Comparison of ENCODE assay signal across 33 cellular contexts in the genomic region with DNA sequence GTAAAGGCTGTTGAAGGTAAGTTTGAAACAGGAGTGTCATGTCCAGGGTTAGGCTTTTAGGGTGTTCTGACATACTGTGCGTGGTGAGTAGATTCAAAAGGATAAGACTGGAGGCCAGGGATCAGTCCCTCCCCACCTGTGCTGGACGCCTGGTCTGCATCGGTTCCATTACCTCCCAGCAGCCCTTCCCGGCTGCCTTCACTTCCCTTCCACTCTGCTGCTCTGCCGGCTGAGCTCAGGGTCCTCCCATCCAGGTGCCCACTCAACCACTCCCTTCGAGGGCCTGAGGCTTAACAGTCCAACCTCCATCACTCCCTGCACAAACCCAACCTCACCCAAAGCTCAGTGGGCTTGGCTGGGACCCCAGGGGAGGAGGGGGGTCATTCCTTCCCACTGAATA. TPM values are rescaled to one million over a fixed set of nuclear protein-coding genes. Genes with fewer than 3 reads are reported as not detected.
"Had no signal": no experiment of that assay in that cellular context is flagged by ENCODE, and none has a peak within 500 bp of the region (broad histone marks: within the 10 kb centered on the region; RNA-seq: fewer than 3 reads in every experiment).

No MANE protein-coding gene starts in this region.

- H3K4me3 ChIP-seq: colonic mucosa, lung, mucosa of descending colon, prostate gland, sigmoid colon, testis, tibial artery, upper lobe of left lung, uterus had no signal

- H3K27ac ChIP-seq: colonic mucosa, epithelial cell of prostate, foreskin keratinocyte, parathyroid adenoma, prostate gland, sigmoid colon, testis, tibial artery, upper lobe of left lung, uterus had no signal

- DNase-seq: colonic mucosa; effector CD8-positive, alpha-beta T cell; foreskin keratinocyte; hypothalamus; mucosa of descending colon; naive B cell; right cardiac atrium; sigmoid colon; stimulated activated CD4-positive, alpha-beta T cell treated with anti-CD3 and anti-CD28 coated beads, Interleukin-2, amount 100 ng/mL, for 24 hours; stimulated activated CD4-positive, alpha-beta T cell treated with anti-CD3 and anti-CD28 coated beads, Interleukin-4, amount 100 ng/mL, for 24 hours; stimulated activated naive CD8-positive, alpha-beta T cell treated with anti-CD3 and anti-CD28 coated beads, Interleukin-15, Interleukin-2, amounts not matched to agents 100 U/mL and 50 U/mL, for 24 hours; substantia nigra; testis; tibial artery; upper lobe of left lung; uterus had no signal

- H3K4me1 Mint-ChIP-seq: neural crest cell; stimulated activated effector memory CD8-positive, alpha-beta T cell treated with anti-CD3 and anti-CD28 coated beads, Interleukin-12 subunit alpha, Interleukin-12 subunit beta, amount 100 ng/mL, for 72 hours had no signal

- H3K9me3 ChIP-seq: colonic mucosa, mucosa of descending colon, prostate gland, sigmoid colon, testis, tibial artery, upper lobe of left lung, uterus had no signal

- H3K36me3 Mint-ChIP-seq: memory B cell; mesothelial cell of epicardium; naive B cell; natural killer cell treated with Interleukin-12 subunit alpha and Interleukin-12 subunit beta and Interleukin-15 and Interleukin-18, amount 100 ng/mL, for 72 hours; stimulated activated effector memory CD8-positive, alpha-beta T cell treated with anti-CD3 and anti-CD28 coated beads, Interleukin-12 subunit alpha, Interleukin-12 subunit beta, amount 100 ng/mL, for 72 hours had no signal

- H3K36me3 ChIP-seq: colonic mucosa, prostate gland, sigmoid colon, tibial artery, upper lobe of left lung, uterus had no signal

- H3K4me1 ChIP-seq: colonic mucosa, foreskin keratinocyte, parathyroid adenoma, prostate gland, sigmoid colon, tibial artery, upper lobe of left lung, uterus had no signal

- ATAC-seq: esophagus mucosa; foreskin keratinocyte; left lobe of liver; mucosa of descending colon; natural killer cell treated with Interleukin-12 subunit alpha and Interleukin-12 subunit beta and Interleukin-15 and Interleukin-18, amount 100 ng/mL, for 72 hours; right cardiac atrium; stimulated activated effector memory CD8-positive, alpha-beta T cell treated with anti-CD3 and anti-CD28 coated beads, Interleukin-12 subunit alpha, Interleukin-12 subunit beta, amount 100 ng/mL, for 72 hours; stimulated activated naive CD8-positive, alpha-beta T cell treated with anti-CD3 and anti-CD28 coated beads, Interleukin-15, Interleukin-2, amounts not matched to agents 100 U/mL and 50 U/mL, for 24 hours had no signal

- H3K27me3 ChIP-seq: colonic mucosa, sigmoid colon, testis, upper lobe of left lung, uterus had no signal

- H3K27ac Mint-ChIP-seq: dendritic cell treated with granulocyte-macrophage colony-stimulating factor and Interleukin-4, amounts not matched to agents 40 ng/mL and 50 ng/mL, for 4 days; endodermal cell; memory B cell; mesothelial cell of epicardium; stimulated activated effector memory CD8-positive, alpha-beta T cell treated with anti-CD3 and anti-CD28 coated beads, Interleukin-12 subunit alpha, Interleukin-12 subunit beta, amount 100 ng/mL, for 72 hours had no signal

- H3K4me3 Mint-ChIP-seq: dendritic cell treated with granulocyte-macrophage colony-stimulating factor and Interleukin-4, amounts not matched to agents 40 ng/mL and 50 ng/mL, for 4 days; endodermal cell; memory B cell; mesothelial cell of epicardium; naive B cell; natural killer cell treated with Interleukin-12 subunit alpha and Interleukin-12 subunit beta and Interleukin-15 and Interleukin-18, amount 100 ng/mL, for 72 hours; neural crest cell; stimulated activated effector memory CD8-positive, alpha-beta T cell treated with anti-CD3 and anti-CD28 coated beads, Interleukin-12 subunit alpha, Interleukin-12 subunit beta, amount 100 ng/mL, for 72 hours had no signal

- H3K9me3 Mint-ChIP-seq: dendritic cell treated with granulocyte-macrophage colony-stimulating factor and Interleukin-4, amounts not matched to agents 40 ng/mL and 50 ng/mL, for 4 days; endodermal cell; memory B cell; mesothelial cell of epicardium; natural killer cell treated with Interleukin-12 subunit alpha and Interleukin-12 subunit beta and Interleukin-15 and Interleukin-18, amount 100 ng/mL, for 72 hours; neural crest cell; stimulated activated effector memory CD8-positive, alpha-beta T cell treated with anti-CD3 and anti-CD28 coated beads, Interleukin-12 subunit alpha, Interleukin-12 subunit beta, amount 100 ng/mL, for 72 hours had no signal

RNA-seq across cellular contexts. Expression of a gene that starts 4.1 kb away (rescaled TPM):
- total RNA-seq: chondrocyte; fibroblast of lung; foreskin keratinocyte; left lobe of liver; natural killer cell treated with Interleukin-12 subunit alpha and Interleukin-12 subunit beta and Interleukin-15 and Interleukin-18, amount 100 ng/mL, for 72 hours; neural crest cell; osteoblast; prostate gland; sigmoid colon; skeletal muscle tissue; upper lobe of left lung; uterus had no signal
- polyA plus RNA-seq: fibroblast of lung had no signal
